1 cellular context compared by ENCODE assay signal in the genomic region with DNA sequence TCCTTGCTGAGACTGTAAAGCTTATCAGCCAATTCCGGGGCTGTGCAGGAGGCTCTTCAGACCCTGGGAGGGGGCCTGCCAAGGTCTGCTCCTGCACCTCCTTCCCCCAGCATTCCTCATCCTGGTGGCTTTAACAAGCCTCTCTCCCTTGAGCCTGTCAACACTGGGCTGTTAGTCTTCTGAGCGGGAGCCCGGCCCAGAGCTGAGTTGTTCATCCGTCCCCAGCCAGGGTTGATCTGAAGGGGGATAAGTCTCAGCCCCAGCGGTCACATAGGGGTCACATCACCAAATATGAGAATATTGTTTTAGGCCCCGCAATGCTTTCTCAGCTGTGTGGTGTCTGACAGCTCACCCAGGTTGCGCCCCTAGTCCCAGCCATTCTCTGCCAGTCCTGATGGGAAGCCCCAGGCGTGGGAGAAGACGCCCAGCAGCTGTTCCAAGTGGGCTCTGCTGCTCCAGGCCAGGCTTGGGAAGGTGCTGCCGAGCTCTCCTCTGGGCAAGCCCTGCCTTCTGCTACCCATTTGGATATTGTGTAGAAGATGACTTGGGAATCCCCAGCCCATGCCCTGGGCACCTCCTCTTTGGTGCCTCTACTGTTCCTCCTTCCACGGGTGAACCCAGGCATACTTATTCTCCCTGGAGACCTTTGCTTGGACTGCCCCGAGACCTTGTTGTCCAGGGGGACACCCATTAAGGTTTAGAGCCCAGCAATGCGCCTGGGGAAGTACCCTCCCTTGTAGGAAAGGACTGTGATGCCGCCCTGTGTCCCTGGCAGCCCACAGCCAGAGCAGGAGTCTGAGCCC.
TF ChIP-seq lines count a peak whose summit lies in the region.

No MANE protein-coding gene starts in this region.

TF ChIP-seq in GM23338, 12 proteins besides CTCF, POLR2A, EP300 and RAD21 (continued from another document):
- no peak for TF ChIP-seq ZNF462 (CRISPR knock-in tag; IDR thresholded peaks at IDR 0.05)
- TF ChIP-seq POLR2AphosphoS5 (IDR thresholded peaks at IDR 0.05; ENCODE audit: low read depth) = no peak
- TF ChIP-seq CREB1 (CRISPR knock-in tag; IDR thresholded peaks at IDR 0.05; ENCODE audit: low read depth) = no peak
